In the genomic region with DNA sequence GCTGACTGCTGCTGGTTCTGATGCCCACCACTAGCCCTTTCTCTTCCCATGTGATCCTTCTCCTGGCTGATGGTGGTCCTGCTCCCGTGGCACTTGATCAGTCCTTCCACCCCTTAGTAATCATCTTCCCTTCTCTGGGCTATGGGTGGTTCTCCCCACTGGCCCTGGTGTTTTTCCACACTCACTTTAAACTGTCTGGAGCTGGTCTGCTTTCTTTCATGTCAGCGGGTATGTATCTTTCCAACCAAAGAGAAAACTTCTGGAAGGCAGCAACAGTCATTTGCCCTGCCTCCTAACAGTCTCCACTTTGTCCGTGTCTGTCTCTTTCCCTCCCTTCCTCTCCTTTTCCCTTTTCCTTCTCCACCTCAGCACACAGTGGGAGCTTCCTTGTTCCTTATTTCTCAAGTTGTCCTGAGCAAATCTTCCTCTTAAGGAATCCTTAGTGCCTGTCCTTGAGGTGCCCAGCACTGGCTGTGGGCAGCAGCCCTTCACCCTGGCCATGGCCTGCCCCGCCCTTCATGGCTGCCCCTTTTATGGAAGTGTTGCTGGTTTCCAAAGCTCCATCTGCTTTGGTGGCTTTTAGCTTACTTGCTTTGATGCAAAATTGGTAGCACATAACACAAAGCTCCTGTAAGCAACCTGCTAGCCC, we compare ENCODE assay signal across 1 cellular context.
TF ChIP-seq lines count a peak whose summit lies in the region.

No MANE protein-coding gene starts in this region.

TF ChIP-seq in endothelial cell of umbilical vein, 7 proteins besides CTCF, POLR2A, EP300 and RAD21 (continued from another document):
- TF ChIP-seq, protein P1, sequence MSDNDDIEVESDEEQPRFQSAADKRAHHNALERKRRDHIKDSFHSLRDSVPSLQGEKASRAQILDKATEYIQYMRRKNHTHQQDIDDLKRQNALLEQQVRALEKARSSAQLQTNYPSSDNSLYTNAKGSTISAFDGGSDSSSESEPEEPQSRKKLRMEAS (IDR thresholded peaks at IDR 0.05; ENCODE audit: insufficient read depth, insufficient read length), result no peak
- TF ChIP-seq MYC (IDR thresholded peaks at IDR 0.05; ENCODE audit: low read depth, low read length) (no peak), GATA2 (IDR thresholded peaks at IDR 0.05; ENCODE audit: insufficient read depth, insufficient read length, low read depth, low read length) (no peak), EZH2 (IDR thresholded peaks at IDR 0.05; ENCODE audit: borderline replicate concordance, low read depth, low read length, severe bottlenecking) (no peak)
